21 cellular contexts compared by ENCODE assay signal in the genomic region with DNA sequence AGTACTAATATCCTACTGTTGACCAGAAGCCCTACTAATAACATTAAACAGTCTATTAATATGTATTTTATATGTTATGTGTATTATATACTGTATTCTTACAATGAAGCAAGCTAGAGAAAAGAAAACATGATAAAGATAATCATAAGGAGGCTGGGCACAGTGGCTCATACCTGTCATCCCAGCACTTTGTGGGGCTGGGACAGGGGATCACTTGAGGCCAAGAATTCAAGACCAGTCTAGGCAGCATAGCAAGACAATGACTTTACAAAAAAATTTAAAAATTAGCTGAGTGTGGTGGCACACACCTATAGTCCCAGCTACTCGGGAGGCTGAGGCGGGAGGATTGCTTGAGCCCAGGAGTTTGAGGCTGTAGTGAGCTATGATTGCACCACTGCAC. TPM values are rescaled to one million over a fixed set of nuclear protein-coding genes. Genes with fewer than 3 reads are reported as not detected.
DNase-seq lines count a peak whose midpoint lies in the region; ATAC-seq and TF ChIP-seq lines count a peak whose summit lies in the region.
"Had no signal": no experiment of that assay in that cellular context is flagged by ENCODE, and none has a peak within 500 bp of the region (broad histone marks: within the 10 kb centered on the region; RNA-seq: fewer than 3 reads in every experiment).

No MANE protein-coding gene starts in this region.

- DNase-seq in T-helper 1 cell = no peak
- DNase-seq in CD4-positive, alpha-beta T cell = no peak
- DNase-seq in effector memory CD4-positive, alpha-beta T cell = no peak
- peak; percentile 85 to 92 for DNase-seq in trophoblast cell
- DNase-seq in kidney tubule cell (ENCODE audit: low spot score) = no peak
- no peak for DNase-seq in SW480 (ENCODE audit: low spot score)
- no peak for DNase-seq in ecto neural progenitor cell (ENCODE audit: low spot score)
- DNase-seq: activated B cell treated with CpG ODN at 0.5 μM for 24 hours; activated naive CD8-positive, alpha-beta T cell treated with anti-CD3 and anti-CD28 coated beads, Interleukin-2, amount 50 U/mL, for 24 hours; NCI-H1436 treated with DMSO at 0.1 percent for 48 hours; NCI-H526; SHP77 treated with DMSO at 0.1 percent for 48 hours; stimulated activated naive CD4-positive, alpha-beta T cell treated with Interleukin-2 at 50 U/mL for 16 hours; T-helper 9 cell; tibial artery had no signal

- H3K9me3 Mint-ChIP-seq in T-helper 1 cell treated with Interleukin-12 subunit alpha and Interleukin-12 subunit beta and Interleukin-4 antibody, amounts not matched to agents 30 μg/mL and 1 μg/mL, for 36 hours = no peaks in the 10 kb centered on the region
- H3K9me3 Mint-ChIP-seq in CD4-positive, alpha-beta T cell = no peaks in the 10 kb centered on the region
- H3K9me3 Mint-ChIP-seq: activated T-helper 2 cell treated with anti-CD3 and anti-CD28 coated beads, Interferon-gamma antibody, Interleukin-2, Interleukin-4, amounts not matched to agents 10 μg/mL and 5 μg/mL and 100 μg/mL, durations not matched to agents 14 hours and 24 hours and 36 hours had no signal

- CTCF ChIA-PET in CD4-positive, alpha-beta T cell (lab: Charles Lee) = interaction anchor here (0.8 to 2.3 kb wide), 5 partner anchors 11 to 103 kb away, joined by 3 to 7 read pairs (median 3); no protein-coding TSS in a partner anchor

- no peaks in the 10 kb centered on the region for H3K9me3 ChIP-seq in CD4-positive, alpha-beta T cell (ENCODE audit: control insufficient read depth, low read length)
- no peaks in the 10 kb centered on the region for H3K9me3 ChIP-seq in effector memory CD4-positive, alpha-beta T cell (ENCODE audit: control insufficient read depth, low read length)
- no peaks in the 10 kb centered on the region for H3K9me3 ChIP-seq in trophoblast cell (ENCODE audit: insufficient read depth, low read depth, low read length)
- H3K9me3 ChIP-seq: mucosa of descending colon, tibial artery had no signal

- no peak overlapping the region for H3K4ac ChIP-seq in trophoblast cell (ENCODE audit: low read depth, low read length)

- H3K4me3 ChIP-seq in effector memory CD4-positive, alpha-beta T cell (ENCODE audit: insufficient read depth, low read depth, low read length, poor library complexity, severe bottlenecking) = no peak overlapping the region
- no peak overlapping the region for H3K4me3 ChIP-seq in trophoblast cell (ENCODE audit: low read depth, low read length)
- H3K4me3 ChIP-seq: mucosa of descending colon, tibial artery had no signal

- H3K4me2 ChIP-seq in trophoblast cell (ENCODE audit: low read length) = no peak overlapping the region

- H3K9ac ChIP-seq in trophoblast cell (ENCODE audit: low read length) = no peak overlapping the region

- H3K79me1 ChIP-seq in trophoblast cell (ENCODE audit: low read length) = peaks cover 12% of the 10 kb centered on the region

- H3K27me3 Mint-ChIP-seq in T-helper 1 cell treated with Interleukin-12 subunit alpha and Interleukin-12 subunit beta and Interleukin-4 antibody, amounts not matched to agents 30 μg/mL and 1 μg/mL, for 36 hours (ENCODE audit: low read depth) = peaks cover 10% of the 10 kb centered on the region
- H3K27me3 Mint-ChIP-seq in CD4-positive, alpha-beta T cell = no peaks in the 10 kb centered on the region
- H3K27me3 Mint-ChIP-seq: activated B cell treated with CpG ODN at 0.5 μM for 24 hours; activated naive CD8-positive, alpha-beta T cell treated with anti-CD3 and anti-CD28 coated beads, Interleukin-2, amount 50 U/mL, for 24 hours had no signal

- H4K8ac ChIP-seq in trophoblast cell (ENCODE audit: low read depth, low read length) = no peak overlapping the region

- H2BK120ac ChIP-seq in trophoblast cell (ENCODE audit: insufficient read depth, low read length, poor library complexity) = peak overlapping the region; percentile 68

- peaks cover 13% of the 10 kb centered on the region for H3K4me1 Mint-ChIP-seq in T-helper 1 cell treated with Interleukin-12 subunit alpha and Interleukin-12 subunit beta and Interleukin-4 antibody, amounts not matched to agents 30 μg/mL and 1 μg/mL, for 36 hours (ENCODE audit: low read depth)
- H3K4me1 Mint-ChIP-seq in CD4-positive, alpha-beta T cell (ENCODE audit: low read depth) = peaks cover 39% of the 10 kb centered on the region

- H3K23ac ChIP-seq in trophoblast cell (ENCODE audit: low read length) = no peak overlapping the region

- no peaks in the 10 kb centered on the region for H3K36me3 ChIP-seq in effector memory CD4-positive, alpha-beta T cell (ENCODE audit: control insufficient read depth, insufficient read depth, low read length)
- no peaks in the 10 kb centered on the region for H3K36me3 ChIP-seq in trophoblast cell (ENCODE audit: control insufficient read depth in 1 of 2, insufficient read depth in 2 of 2, low read length in 2 of 2)
- H3K36me3 ChIP-seq: tibial artery had no signal

- peak overlapping the region; percentile 65 for H4K91ac ChIP-seq in trophoblast cell (ENCODE audit: low read depth, low read length)

- no peaks in the 10 kb centered on the region for H3K79me2 ChIP-seq in trophoblast cell (ENCODE audit: control insufficient read depth, insufficient read depth, low read length, poor library complexity)

- no peaks in the 10 kb centered on the region for H3K27me3 ChIP-seq in CD4-positive, alpha-beta T cell (ENCODE audit: control insufficient read depth, insufficient read depth, low read length)
- H3K27me3 ChIP-seq in effector memory CD4-positive, alpha-beta T cell (replicated peaks; ENCODE audit: control insufficient read depth, insufficient read depth, low read length, poor library complexity, severe bottlenecking) = no peaks in the 10 kb centered on the region
- H3K27me3 ChIP-seq in trophoblast cell (ENCODE audit: insufficient read depth, low read length) = no peaks in the 10 kb centered on the region
- H3K27me3 ChIP-seq: tibial artery had no signal

- intact Hi-C loops in CD4-positive, alpha-beta T cell (cut with DNase I, micrococcal nuclease) = loop anchor here in 1 of 2 experiments (1.0 to 2.0 kb wide), 2 partner anchors 8 to 18 kb away; no protein-coding TSS in a partner anchor

- POLR2A ChIA-PET in CD4-positive, alpha-beta T cell (lab: Charles Lee) = interaction anchor here (1.0 to 3.8 kb wide), 8 partner anchors 9 to 339 kb away, joined by 3 to 38 read pairs (median 5); a partner anchor contains a TSS

- no peak overlapping the region for H3K18ac ChIP-seq in trophoblast cell (ENCODE audit: low read length)

- H2AK5ac ChIP-seq in trophoblast cell (ENCODE audit: low read length) = peak overlapping the region; percentile 90

- no peaks in the 10 kb centered on the region for H3K36me3 Mint-ChIP-seq in T-helper 1 cell treated with Interleukin-12 subunit alpha and Interleukin-12 subunit beta and Interleukin-4 antibody, amounts not matched to agents 30 μg/mL and 1 μg/mL, for 36 hours (ENCODE audit: low read depth)
- no peaks in the 10 kb centered on the region for H3K36me3 Mint-ChIP-seq in CD4-positive, alpha-beta T cell (ENCODE audit: low read depth)
- H3K36me3 Mint-ChIP-seq: brain had no signal

- H3K4me1 ChIP-seq in effector memory CD4-positive, alpha-beta T cell (ENCODE audit: control insufficient read depth, insufficient read depth, low read length, poor library complexity, severe bottlenecking) = peaks cover 7% of the 10 kb centered on the region
- peaks cover 15% of the 10 kb centered on the region in 2 experiments for H3K4me1 ChIP-seq in trophoblast cell (ENCODE audit: control insufficient read depth in 1 of 2, insufficient read depth in 2 of 2, low read length in 2 of 2)
- H3K4me1 ChIP-seq: tibial artery had no signal

- no peak for TF ChIP-seq CTCF in CD4-positive, alpha-beta T cell (IDR thresholded peaks at IDR 0.05)

- H2BK5ac ChIP-seq in trophoblast cell (ENCODE audit: low read depth, low read length, poor library complexity) = peak overlapping the region; percentile 84

- peak overlapping the region; percentile 4 for H2BK12ac ChIP-seq in trophoblast cell (ENCODE audit: low read length)

- no peak overlapping the region for H3K14ac ChIP-seq in trophoblast cell (ENCODE audit: low read length)

- H3K27ac Mint-ChIP-seq in T-helper 1 cell treated with Interleukin-12 subunit alpha and Interleukin-12 subunit beta and Interleukin-4 antibody, amounts not matched to agents 30 μg/mL and 1 μg/mL, for 36 hours = peak overlapping the region; percentile 76
- H3K27ac Mint-ChIP-seq in CD4-positive, alpha-beta T cell = peak overlapping the region; percentile 83

- peak overlapping the region; percentile 47 for H3K27ac ChIP-seq in CD4-positive, alpha-beta T cell (ENCODE audit: low read depth, low read length)
- H3K27ac ChIP-seq in effector memory CD4-positive, alpha-beta T cell (ENCODE audit: insufficient read depth, low read length, poor library complexity, severe bottlenecking) = peak overlapping the region; percentile 76
- peak overlapping the region; percentile 86 for H3K27ac ChIP-seq in trophoblast cell (ENCODE audit: low read depth, low read length)
- H3K27ac ChIP-seq: 22Rv1, epithelial cell of prostate, tibial artery had no signal

- ATAC-seq in CD4-positive, alpha-beta T cell (ENCODE audit: poor library complexity) = no peak
- ATAC-seq: activated naive CD8-positive, alpha-beta T cell treated with anti-CD3 and anti-CD28 coated beads, Interleukin-2, amount 50 U/mL, for 24 hours had no signal

- H2AFZ ChIP-seq in trophoblast cell (ENCODE audit: insufficient read depth, low read length, poor library complexity) = no peak overlapping the region

- WGBS in trophoblast cell (ENCODE audit: extremely low coverage, insufficient coverage, insufficient read length) = no CpG with 5 or more reads among the region's 2 CpGs

- H3K4me3 Mint-ChIP-seq in T-helper 1 cell treated with Interleukin-12 subunit alpha and Interleukin-12 subunit beta and Interleukin-4 antibody, amounts not matched to agents 30 μg/mL and 1 μg/mL, for 36 hours = no peak overlapping the region
- H3K4me3 Mint-ChIP-seq in CD4-positive, alpha-beta T cell = peak overlapping the region; percentile 12
- H3K4me3 Mint-ChIP-seq: activated naive CD8-positive, alpha-beta T cell treated with anti-CD3 and anti-CD28 coated beads, Interleukin-2, amount 50 U/mL, for 24 hours had no signal

- no peak overlapping the region for H4K12ac ChIP-seq in trophoblast cell (ENCODE audit: low read depth, low read length)

RNA-seq across cellular contexts. Expression of a gene that starts 8.9 kb away (rescaled TPM):
- total RNA-seq in CD4-positive, alpha-beta T cell = 100 to 1,000 TPM; 400 to 406 TPM
- polyA plus RNA-seq in trophoblast cell (2013) = 29.8 and 34.2 TPM in 2 replicates

Comparison
In these comparisons a context has a peak if more than half of its experiments do, and no peak if none do; other contexts are left out.
1. DNase-seq: peak in trophoblast cell (2 of 2); none in T-helper 1 cell (0 of 5), CD4-positive, alpha-beta T cell (0 of 10), effector memory CD4-positive, alpha-beta T cell (0 of 3), kidney tubule cell (single experiment), SW480 (single experiment) and ecto neural progenitor cell (single experiment).
2. Peak in every context shown above with its lines, with median percentiles within 50 percentile points of each other: H3K27ac ChIP-seq.